In the genomic region with DNA sequence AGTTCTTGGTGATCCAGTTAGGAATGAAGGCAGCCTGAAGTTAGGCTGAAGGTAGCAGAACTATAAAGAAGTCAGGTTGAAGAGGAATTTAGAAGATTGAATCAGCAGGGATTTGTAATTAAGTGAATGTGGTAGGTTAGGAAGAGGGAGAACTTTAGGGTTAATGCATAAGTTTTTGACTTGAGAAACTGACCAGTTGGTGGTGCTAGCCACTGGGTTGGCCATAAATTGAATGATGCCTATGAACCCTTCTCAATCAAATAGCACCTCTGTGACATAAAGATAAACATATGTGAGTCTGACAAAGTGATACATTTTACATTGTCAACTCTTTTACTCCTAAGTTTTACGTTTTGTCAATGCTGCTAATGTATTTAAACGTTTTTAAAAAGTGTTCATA, we compare ENCODE assay signal across 17 cellular contexts.
"Had no signal": no experiment of that assay in that cellular context is flagged by ENCODE, and none has a peak within 500 bp of the region (broad histone marks: within the 10 kb centered on the region; RNA-seq: fewer than 3 reads in every experiment).

No MANE protein-coding gene starts in this region.

- H3K9me3 ChIP-seq: right lobe of liver, tibial artery had no signal

- H3K4me1 Mint-ChIP-seq: activated naive CD4-positive, alpha-beta T cell treated with anti-CD3 and anti-CD28 coated beads, Interleukin-2, amount 50 U/mL, for 24 hours; naive thymus-derived CD8-positive, alpha-beta T cell; stimulated activated memory B cell treated with anti-CD40 and anti-IgM and Interleukin-4, amounts not matched to agents 10 μg/mL and 1 μg/mL and 100 μg/mL, for 72 hours had no signal

- H3K36me3 Mint-ChIP-seq: naive thymus-derived CD8-positive, alpha-beta T cell; stimulated activated memory B cell treated with anti-CD40 and anti-IgM and Interleukin-4, amounts not matched to agents 10 μg/mL and 1 μg/mL and 100 μg/mL, for 72 hours had no signal

- ATAC-seq: esophagus mucosa; left cardiac atrium; naive thymus-derived CD8-positive, alpha-beta T cell; right lobe of liver; stimulated activated memory B cell treated with anti-CD40 and anti-IgM and Interleukin-4, amounts not matched to agents 10 μg/mL and 1 μg/mL and 100 μg/mL, for 72 hours had no signal

- H3K27me3 Mint-ChIP-seq: activated naive CD4-positive, alpha-beta T cell treated with anti-CD3 and anti-CD28 coated beads, Interleukin-2, amount 50 U/mL, for 24 hours; brain; naive thymus-derived CD8-positive, alpha-beta T cell; progenitor cell of endocrine pancreas; stimulated activated memory B cell treated with anti-CD40 and anti-IgM and Interleukin-4, amounts not matched to agents 10 μg/mL and 1 μg/mL and 100 μg/mL, for 72 hours had no signal

- H3K27me3 ChIP-seq: right lobe of liver, spleen, tibial artery had no signal

- H3K36me3 ChIP-seq: right lobe of liver, spleen, tibial artery had no signal

- H3K27ac ChIP-seq: right lobe of liver, spleen, tibial artery had no signal

- H3K4me3 ChIP-seq: right lobe of liver, spleen, tibial artery had no signal

- DNase-seq: activated CD4-positive, alpha-beta T cell treated with anti-CD3 and anti-CD28 coated beads, Interleukin-2, amount 50 U/mL, for 1 hour; activated effector memory CD4-positive, alpha-beta T cell treated with Interleukin-2 at 50 U/mL for 16 hours; activated T-cell treated with anti-CD3 and anti-CD28 coated beads, Interleukin-2, amount 50 U/mL, for 1 hour; amygdala; glutamatergic neuron; left cardiac atrium; naive thymus-derived CD8-positive, alpha-beta T cell; nucleus accumbens; right lobe of liver; spleen; stimulated activated CD4-positive, alpha-beta T cell treated with anti-CD3 and anti-CD28 coated beads, Interleukin-1b, Interleukin-23, amount 100 ng/mL, for 48 hours; tibial artery had no signal

- H3K4me1 ChIP-seq: right lobe of liver, tibial artery had no signal

- H3K4me3 Mint-ChIP-seq: activated naive CD4-positive, alpha-beta T cell treated with anti-CD3 and anti-CD28 coated beads, Interleukin-2, amount 50 U/mL, for 24 hours; brain; naive thymus-derived CD8-positive, alpha-beta T cell; stimulated activated memory B cell treated with anti-CD40 and anti-IgM and Interleukin-4, amounts not matched to agents 10 μg/mL and 1 μg/mL and 100 μg/mL, for 72 hours had no signal

- H3K27ac Mint-ChIP-seq: activated naive CD4-positive, alpha-beta T cell treated with anti-CD3 and anti-CD28 coated beads, Interleukin-2, amount 50 U/mL, for 24 hours; brain; naive thymus-derived CD8-positive, alpha-beta T cell; progenitor cell of endocrine pancreas; stimulated activated memory B cell treated with anti-CD40 and anti-IgM and Interleukin-4, amounts not matched to agents 10 μg/mL and 1 μg/mL and 100 μg/mL, for 72 hours had no signal
